In genomic region chr9:113398796-113399195, GRCh38 we compare ENCODE assay signal across 13 cellular contexts. TPM values are rescaled to one million over a fixed set of nuclear protein-coding genes. Genes with fewer than 3 reads are reported as not detected.
DNase-seq lines count a peak whose midpoint lies in the region; ATAC-seq and TF ChIP-seq lines count a peak whose summit lies in the region.
"Had no signal": no experiment of that assay in that cellular context is flagged by ENCODE, and none has a peak within 500 bp of the region (broad histone marks: within the 10 kb centered on the region; RNA-seq: fewer than 3 reads in every experiment).

No MANE protein-coding gene starts in this region.

- 90 to 91% methylated on average over 3 to 5 of the region's 5 CpGs for WGBS in endodermal cell (ENCODE audit: insufficient coverage in 1 of 2, insufficient read length in 1 of 2), 2 experiments

- H3K4me1 ChIP-seq in endodermal cell (ENCODE audit: control insufficient read depth, insufficient read depth, low read length): peaks cover 8% of the 10 kb centered on the region
- H3K4me1 ChIP-seq: colonic mucosa had no signal

- H3K36me3 Mint-ChIP-seq in CD4-positive, alpha-beta T cell (ENCODE audit: low read depth): peaks cover 19% of the 10 kb centered on the region
- peaks cover 22% of the 10 kb centered on the region for H3K36me3 Mint-ChIP-seq in endodermal cell (ENCODE audit: low read depth)
- H3K36me3 Mint-ChIP-seq in naive thymus-derived CD8-positive, alpha-beta T cell: peaks cover 0 to 15% (median 0%) of the 10 kb centered on the region in 3 donors

- DNase-seq in CD4-positive, alpha-beta T cell: no peak
- DNase-seq in HK-2 (ENCODE audit: unreplicated experiment) (peak; percentile 30), endodermal cell (no peak), NCI-H2107 treated with DMSO at 0.1 percent for 48 hours (lab: John Stamatoyannopoulos, UW; ENCODE audit: unreplicated experiment) (no peak), NCI-H748 treated with DMSO at 0.1 percent for 48 hours (lab: John Stamatoyannopoulos, UW) (no peak), SKM-1 treated with dmso at 0.1 percent for 144 hours (lab: John Stamatoyannopoulos, UW; ENCODE audit: unreplicated experiment) (no peak)
- DNase-seq in naive thymus-derived CD8-positive, alpha-beta T cell: no peak
- DNase-seq: colonic mucosa, NCI-H2171 treated with DMSO at 0.1 percent for 48 hours, SW 1271 had no signal

- H3K27ac ChIP-seq in CD4-positive, alpha-beta T cell (ENCODE audit: low read depth, low read length): no peak overlapping the region
- H3K27ac ChIP-seq in endodermal cell (ENCODE audit: low read depth, low read length): no peak overlapping the region
- H3K27ac ChIP-seq: colonic mucosa had no signal

- H3K4me3 ChIP-seq in endodermal cell (ENCODE audit: low read length): peak overlapping the region; percentile 88
- H3K4me3 ChIP-seq: colonic mucosa, skin epidermis had no signal

- intact Hi-C loops in CD4-positive, alpha-beta T cell (cut with DNase I, micrococcal nuclease): loop anchor here in 1 of 2 experiments (1.0 kb wide), 1 partner anchor 18 kb away; no protein-coding TSS in a partner anchor

- H3K4me1 Mint-ChIP-seq in CD4-positive, alpha-beta T cell (ENCODE audit: low read depth): peaks cover 34% of the 10 kb centered on the region
- peaks cover 28% of the 10 kb centered on the region for H3K4me1 Mint-ChIP-seq in endodermal cell
- peaks cover 16 to 40% (median 35%) of the 10 kb centered on the region in 4 donors for H3K4me1 Mint-ChIP-seq in naive thymus-derived CD8-positive, alpha-beta T cell

- no peak for ATAC-seq in CD4-positive, alpha-beta T cell (ENCODE audit: poor library complexity)
- no peak for ATAC-seq in naive thymus-derived CD8-positive, alpha-beta T cell
- ATAC-seq in GM21723 (IDR thresholded peaks at IDR 0.05; ENCODE audit: unreplicated experiment): no peak

- peak overlapping the region; percentile 72 for H3K9ac ChIP-seq in endodermal cell (ENCODE audit: extremely low read depth, low read length, poor library complexity, severe bottlenecking)

- TF ChIP-seq CTCF in CD4-positive, alpha-beta T cell (IDR thresholded peaks at IDR 0.05): no peak
- no peak for TF ChIP-seq CTCF in endodermal cell (conservative IDR thresholded peaks at IDR 0.05)

- CTCF ChIA-PET in CD4-positive, alpha-beta T cell (lab: Charles Lee): no interaction called here

- peak overlapping the region; percentile 84 for H3K4me3 Mint-ChIP-seq in CD4-positive, alpha-beta T cell
- H3K4me3 Mint-ChIP-seq in endodermal cell: peak overlapping the region; percentile 85
- peak overlapping the region in 7 of 10 donors; percentile 25 to 98 (median 68) for H3K4me3 Mint-ChIP-seq in naive thymus-derived CD8-positive, alpha-beta T cell
- H3K4me3 Mint-ChIP-seq: CD14-positive monocyte had no signal

- peaks cover 44% of the 10 kb centered on the region for H3K36me3 ChIP-seq in endodermal cell (ENCODE audit: control insufficient read depth, insufficient read depth, low read length)
- H3K36me3 ChIP-seq: colonic mucosa had no signal

- no peak overlapping the region for H3K27ac Mint-ChIP-seq in CD4-positive, alpha-beta T cell
- no peak overlapping the region for H3K27ac Mint-ChIP-seq in endodermal cell
- no peak overlapping the region for H3K27ac Mint-ChIP-seq in naive thymus-derived CD8-positive, alpha-beta T cell

- H3K27me3 ChIP-seq in CD4-positive, alpha-beta T cell (ENCODE audit: control insufficient read depth, insufficient read depth, low read length): no peaks in the 10 kb centered on the region
- no peaks in the 10 kb centered on the region for H3K27me3 ChIP-seq in endodermal cell (ENCODE audit: control insufficient read depth, insufficient read depth, low read length, poor library complexity, severe bottlenecking)
- H3K27me3 ChIP-seq: colonic mucosa had no signal

- no peaks in the 10 kb centered on the region for H3K9me3 ChIP-seq in CD4-positive, alpha-beta T cell (ENCODE audit: control insufficient read depth, low read length)
- no peaks in the 10 kb centered on the region for H3K9me3 ChIP-seq in endodermal cell (ENCODE audit: control insufficient read depth, low read length)
- H3K9me3 ChIP-seq: colonic mucosa had no signal

- H3K9me3 Mint-ChIP-seq in CD4-positive, alpha-beta T cell: no peaks in the 10 kb centered on the region
- H3K9me3 Mint-ChIP-seq in endodermal cell: no peaks in the 10 kb centered on the region
- H3K9me3 Mint-ChIP-seq in naive thymus-derived CD8-positive, alpha-beta T cell: no peaks in the 10 kb centered on the region
- H3K9me3 Mint-ChIP-seq: CD14-positive monocyte had no signal

- POLR2A ChIA-PET in CD4-positive, alpha-beta T cell (lab: Charles Lee): no interaction called here
- POLR2A ChIA-PET in naive thymus-derived CD8-positive, alpha-beta T cell (lab: Charles Lee): interaction anchor here (4.6 kb wide), 1 partner anchor 12 kb away, joined by 62 read pairs; the partner anchor contains the start of genes C9orf43 and POLE3

- H3K27me3 Mint-ChIP-seq in CD4-positive, alpha-beta T cell: no peaks in the 10 kb centered on the region
- no peaks in the 10 kb centered on the region for H3K27me3 Mint-ChIP-seq in endodermal cell (ENCODE audit: insufficient read depth)
- no peaks in the 10 kb centered on the region for H3K27me3 Mint-ChIP-seq in naive thymus-derived CD8-positive, alpha-beta T cell

RNA-seq across cellular contexts. Expression of gene ALAD, which starts 2.3 kb away (rescaled TPM):
- 10 to 100 TPM; 14.5 to 15.0 TPM for total RNA-seq in CD4-positive, alpha-beta T cell
- 10 to 100 TPM; 40.4 to 51.9 TPM for total RNA-seq in endodermal cell
- 34.9 TPM for polyA plus RNA-seq in endodermal cell (2013, experiment 1 of 2)
- polyA plus RNA-seq in endodermal cell (2013, experiment 2 of 2): 34.9 TPM
- total RNA-seq in naive thymus-derived CD8-positive, alpha-beta T cell: 10 to 100 TPM; 45.7 to 47.1 TPM
- 10 to 100 TPM; 19.2 to 29.4 (median 21.2) TPM for polyA plus RNA-seq in naive thymus-derived CD8-positive, alpha-beta T cell

RNA-seq across cellular contexts. Expression of gene POLE3, which starts 11.7 kb away (rescaled TPM):
- total RNA-seq in CD4-positive, alpha-beta T cell: 10 to 100 TPM; 63.6 to 64.9 TPM
- total RNA-seq in endodermal cell: 10 to 100 TPM; 36.5 to 45.6 TPM
- 71.6 TPM for polyA plus RNA-seq in endodermal cell (2013, experiment 1 of 2)
- polyA plus RNA-seq in endodermal cell (2013, experiment 2 of 2): 64.7 TPM
- total RNA-seq in naive thymus-derived CD8-positive, alpha-beta T cell: 10 to 100 TPM; 59.5 to 64.2 TPM
- polyA plus RNA-seq in naive thymus-derived CD8-positive, alpha-beta T cell: 100 to 1,000 TPM; 116 to 138 (median 125) TPM

RNA-seq across cellular contexts. Expression of gene C9orf43, which starts 11.8 kb away (rescaled TPM):
- under 1 TPM; 0.60 to 0.95 TPM for total RNA-seq in CD4-positive, alpha-beta T cell
- total RNA-seq in endodermal cell: 1 to 10 TPM in 1 of 2 donors, under 1 TPM in 1; 0.40 to 1.1 TPM
- polyA plus RNA-seq in endodermal cell (2013, experiment 1 of 2): 0.93 TPM
- 0.62 TPM for polyA plus RNA-seq in endodermal cell (2013, experiment 2 of 2)
- 1 to 10 TPM; 1.1 to 1.2 TPM for total RNA-seq in naive thymus-derived CD8-positive, alpha-beta T cell
- polyA plus RNA-seq in naive thymus-derived CD8-positive, alpha-beta T cell: under 1 TPM in 2 of 3 donors, not detected in 1; 0.55 to 0.81 TPM
- polyA plus RNA-seq: CD14-positive monocyte had no signal

RNA-seq across cellular contexts. Expression of gene HDHD3, which starts 22.0 kb away (rescaled TPM):
- total RNA-seq in CD4-positive, alpha-beta T cell: 10 to 100 TPM; 12.8 to 13.2 TPM
- total RNA-seq in endodermal cell: 10 to 100 TPM; 24.3 to 37.1 TPM
- polyA plus RNA-seq in endodermal cell (2013, experiment 1 of 2): 15.8 TPM
- polyA plus RNA-seq in endodermal cell (2013, experiment 2 of 2): 13.4 TPM
- total RNA-seq in naive thymus-derived CD8-positive, alpha-beta T cell: 10 to 100 TPM; 26.2 to 26.5 TPM
- polyA plus RNA-seq in naive thymus-derived CD8-positive, alpha-beta T cell: 10 to 100 TPM; 24.1 to 45.2 (median 35.1) TPM

RNA-seq across cellular contexts. Expression of gene BSPRY, which starts 49.5 kb away (rescaled TPM):
- not detected for total RNA-seq in CD4-positive, alpha-beta T cell
- total RNA-seq in endodermal cell: 10 to 100 TPM; 14.1 to 17.9 TPM
- 1.4 TPM for polyA plus RNA-seq in endodermal cell (2013, experiment 1 of 2)
- 0.99 TPM for polyA plus RNA-seq in endodermal cell (2013, experiment 2 of 2)
- total RNA-seq in naive thymus-derived CD8-positive, alpha-beta T cell: under 1 TPM in 1 of 2 experiments, not detected in 1; 0.36 TPM
- polyA plus RNA-seq in naive thymus-derived CD8-positive, alpha-beta T cell: 1 to 10 TPM in 2 of 3 donors, under 1 TPM in 1; 0.52 to 1.3 (median 1.2) TPM
